9 cellular contexts compared by ENCODE assay signal in genomic region chr3:48435774-48436476, GRCh38. TPM values are rescaled to one million over a fixed set of nuclear protein-coding genes. Genes with fewer than 3 reads are reported as not detected.
DNase-seq lines count a peak whose midpoint lies in the region; ATAC-seq, FAIRE-seq and TF ChIP-seq lines count a peak whose summit lies in the region.
"Had no signal": no experiment of that assay in that cellular context is flagged by ENCODE, and none has a peak within 500 bp of the region (broad histone marks: within the 10 kb centered on the region; RNA-seq: fewer than 3 reads in every experiment).

No MANE protein-coding gene starts in this region.

- H3K27ac ChIP-seq in Panc1 (ENCODE audit: low read length): no peak overlapping the region
- no peak overlapping the region for H3K27ac ChIP-seq in fibroblast of lung (ENCODE audit: insufficient read depth, low read length)

- H3K27me3 Mint-ChIP-seq in activated T-cell treated with anti-CD3 and anti-CD28 coated beads, Interleukin-2, amount 50 U/mL, for 4 hours (ENCODE audit: low read depth): no peaks in the 10 kb centered on the region
- no peaks in the 10 kb centered on the region for H3K27me3 Mint-ChIP-seq in natural killer cell (ENCODE audit: low read depth in 2 of 2)
- H3K27me3 Mint-ChIP-seq in stimulated activated memory B cell treated with anti-CD40 and anti-IgM and Interleukin-4, amounts not matched to agents 10 μg/mL and 1 μg/mL and 100 μg/mL, for 72 hours: no peaks in the 10 kb centered on the region

- ATAC-seq in Panc1: peak; percentile 69
- ATAC-seq in activated T-cell treated with anti-CD3 and anti-CD28 coated beads, Interleukin-2, amount 50 U/mL, for 4 hours: peak; percentile 38 to 39
- peak; percentile 35 to 52 (median 37) for ATAC-seq in natural killer cell
- ATAC-seq in stimulated activated memory B cell treated with anti-CD40 and anti-IgM and Interleukin-4, amounts not matched to agents 10 μg/mL and 1 μg/mL and 100 μg/mL, for 72 hours: peak; percentile 51
- no peak for ATAC-seq in GM19351 (IDR thresholded peaks at IDR 0.05; ENCODE audit: unreplicated experiment)

- H3K27ac Mint-ChIP-seq in natural killer cell: no peak overlapping the region
- H3K27ac Mint-ChIP-seq in stimulated activated memory B cell treated with anti-CD40 and anti-IgM and Interleukin-4, amounts not matched to agents 10 μg/mL and 1 μg/mL and 100 μg/mL, for 72 hours: no peak overlapping the region
- H3K27ac Mint-ChIP-seq: dendritic cell treated with granulocyte-macrophage colony-stimulating factor and Interleukin-4, amounts not matched to agents 40 ng/mL and 50 ng/mL, for 4 days had no signal

- peak; percentile 11 for FAIRE-seq in D721Med (lab: Jason Lieb, UNC)

- intact Hi-C loops in Panc1 (cut with micrococcal nuclease; ENCODE audit: unreplicated experiment): loop anchor here (5.0 kb wide), 2 partner anchors 34 to 164 kb away; no protein-coding TSS in a partner anchor
- intact Hi-C loops in natural killer cell (cut with micrococcal nuclease): loop anchor here (1.0 kb wide), 4 partner anchors 35 to 204 kb away; no protein-coding TSS in a partner anchor

- TF ChIP-seq CTCF in D721Med (IDR thresholded peaks at IDR 0.05; ENCODE audit: insufficient read depth, missing control alignments) (peak; percentile 100), Panc1 (IDR thresholded peaks at IDR 0.05) (peak; percentile 98), fibroblast of lung (conservative IDR thresholded peaks at IDR 0.05 in 1 of 2, IDR thresholded peaks at IDR 0.05 in 1 of 2; ENCODE audit: low read depth in 1 of 2, low read length in 2 of 2) (peak; percentile 99), natural killer cell (IDR thresholded peaks at IDR 0.05) (peak; percentile 94)

- H3K36me3 Mint-ChIP-seq in activated T-cell treated with anti-CD3 and anti-CD28 coated beads, Interleukin-2, amount 50 U/mL, for 4 hours (ENCODE audit: insufficient read depth): peaks cover 13% of the 10 kb centered on the region
- no peaks in the 10 kb centered on the region for H3K36me3 Mint-ChIP-seq in natural killer cell
- peaks cover 7% of the 10 kb centered on the region for H3K36me3 Mint-ChIP-seq in stimulated activated memory B cell treated with anti-CD40 and anti-IgM and Interleukin-4, amounts not matched to agents 10 μg/mL and 1 μg/mL and 100 μg/mL, for 72 hours

- no peak overlapping the region for H2AFZ ChIP-seq in fibroblast of lung (ENCODE audit: low read length)

- no peaks in the 10 kb centered on the region for H4K20me1 ChIP-seq in fibroblast of lung (ENCODE audit: control insufficient read depth, extremely low read depth, insufficient read depth, low read length)

- H3K9me3 ChIP-seq in Panc1 (ENCODE audit: control insufficient read depth, insufficient read depth, low read depth, low read length) (no peaks in the 10 kb centered on the region), fibroblast of lung (ENCODE audit: control insufficient read depth, insufficient read depth, low read depth, low read length) (no peaks in the 10 kb centered on the region)

- H3K9me3 Mint-ChIP-seq in activated T-cell treated with anti-CD3 and anti-CD28 coated beads, Interleukin-2, amount 50 U/mL, for 4 hours: no peaks in the 10 kb centered on the region
- no peaks in the 10 kb centered on the region for H3K9me3 Mint-ChIP-seq in natural killer cell
- no peaks in the 10 kb centered on the region for H3K9me3 Mint-ChIP-seq in stimulated activated memory B cell treated with anti-CD40 and anti-IgM and Interleukin-4, amounts not matched to agents 10 μg/mL and 1 μg/mL and 100 μg/mL, for 72 hours
- H3K9me3 Mint-ChIP-seq: dendritic cell treated with granulocyte-macrophage colony-stimulating factor and Interleukin-4, amounts not matched to agents 40 ng/mL and 50 ng/mL, for 4 days had no signal

- CTCF ChIA-PET in Panc1 (lab: Charles Lee): interaction anchor here (0.6 to 2.5 kb wide), 29 partner anchors 9 to 251 kb away, joined by 3 to 98 read pairs (median 4); partner anchors contain the start of genes ATRIP, CDC25A, PFKFB4 and ZNF589

- in situ Hi-C loops in Panc1 (cut with HindIII; ENCODE audit: low pct_unique_long_range_greater_than_20kb, low sequenced_read_pairs): no loop called here

- H3K4me1 ChIP-seq in Panc1 (ENCODE audit: control insufficient read depth, insufficient read depth, low read length) (no peaks in the 10 kb centered on the region), fibroblast of lung (ENCODE audit: control insufficient read depth, extremely low read depth, insufficient read depth, low read length) (peaks cover 10% of the 10 kb centered on the region)

- peaks cover 10% of the 10 kb centered on the region for H3K79me2 ChIP-seq in fibroblast of lung (ENCODE audit: control insufficient read depth, insufficient read depth, low read length)

- H3K27me3 ChIP-seq in Panc1 (ENCODE audit: control insufficient read depth, insufficient read depth, low read length) (no peaks in the 10 kb centered on the region), fibroblast of lung (ENCODE audit: control insufficient read depth, insufficient read depth, low read length) (no peaks in the 10 kb centered on the region)

- no peak overlapping the region for H3K9ac ChIP-seq in fibroblast of lung (ENCODE audit: insufficient read depth, low read length)

- peaks cover 4% of the 10 kb centered on the region; the same call in 1 of the 2 replicates for H3K36me3 ChIP-seq in Panc1 (ENCODE audit: control insufficient read depth, insufficient read depth, low read length)
- peaks cover 7% of the 10 kb centered on the region for H3K36me3 ChIP-seq in fibroblast of lung (ENCODE audit: control insufficient read depth, insufficient read depth, low read length)

- POLR2A ChIA-PET in Panc1 (lab: Charles Lee): interaction anchor here (0.5 to 0.6 kb wide), 4 partner anchors 35 to 253 kb away, joined by 3 to 11 read pairs (median 3); no protein-coding TSS in a partner anchor

- H3K4me3 Mint-ChIP-seq in activated T-cell treated with anti-CD3 and anti-CD28 coated beads, Interleukin-2, amount 50 U/mL, for 4 hours: no peak overlapping the region
- H3K4me3 Mint-ChIP-seq in natural killer cell: no peak overlapping the region
- H3K4me3 Mint-ChIP-seq in stimulated activated memory B cell treated with anti-CD40 and anti-IgM and Interleukin-4, amounts not matched to agents 10 μg/mL and 1 μg/mL and 100 μg/mL, for 72 hours: no peak overlapping the region
- H3K4me3 Mint-ChIP-seq: dendritic cell treated with granulocyte-macrophage colony-stimulating factor and Interleukin-4, amounts not matched to agents 40 ng/mL and 50 ng/mL, for 4 days had no signal

- DNase-seq in D721Med (ENCODE audit: insufficient read length, low spot score) (peak; percentile 95), HUDEP-2 (lab: John Stamatoyannopoulos, UW; ENCODE audit: unreplicated experiment in 76 of 76) (peak in 72 of 76 experiments; percentile 10 to 85 (median 66)), Panc1 (ENCODE audit: low read depth, low spot score) (peak; percentile 66), fibroblast of lung (ENCODE audit: low read depth in 2 of 2) (peak; percentile 65 to 85), natural killer cell (peak; percentile 79)
- DNase-seq in activated T-cell treated with anti-CD3 and anti-CD28 coated beads, Interleukin-2, amount 50 U/mL, for 4 hours: peak; percentile 82

- H3K4me3 ChIP-seq in Panc1 (ENCODE audit: low read depth in 2 of 2, low read length in 2 of 2): no peak overlapping the region
- H3K4me3 ChIP-seq in fibroblast of lung (replicated peaks in 1 of 4; ENCODE audit: control extremely low read depth in 1 of 4, insufficient read depth in 1 of 4, low read depth in 3 of 4, low read length in 4 of 4): no peak overlapping the region

- H3K4me1 Mint-ChIP-seq in activated T-cell treated with anti-CD3 and anti-CD28 coated beads, Interleukin-2, amount 50 U/mL, for 4 hours (ENCODE audit: low read depth): peaks cover 17% of the 10 kb centered on the region
- H3K4me1 Mint-ChIP-seq in natural killer cell: peaks cover 19 to 38% of the 10 kb centered on the region in 2 donors
- H3K4me1 Mint-ChIP-seq in stimulated activated memory B cell treated with anti-CD40 and anti-IgM and Interleukin-4, amounts not matched to agents 10 μg/mL and 1 μg/mL and 100 μg/mL, for 72 hours: peaks cover 6% of the 10 kb centered on the region

- BruUV-seq in Panc1 (replicated peaks; lab: Mats Ljungman, UMichigan): no TSS peak

- no peak overlapping the region for H3K4me2 ChIP-seq in fibroblast of lung (ENCODE audit: extremely low read depth, insufficient read depth, low read length)

RNA-seq across cellular contexts. Expression of gene CCDC51, which starts 4.0 kb away (rescaled TPM):
- 11.9 TPM for total RNA-seq in Panc1 (2021; ENCODE audit: unreplicated experiment)
- polyA plus RNA-seq in Panc1 (2012; ENCODE audit: insufficient read length): 14.1 TPM
- total RNA-seq in activated T-cell treated with anti-CD3 and anti-CD28 coated beads, Interleukin-2, amount 50 U/mL, for 4 hours: 10 to 100 TPM; 21.7 to 29.4 (median 24.7) TPM
- 19.3 and 27.2 TPM in 2 replicates for total RNA-seq in fibroblast of lung
- polyA plus RNA-seq in fibroblast of lung: 11.9 and 14.8 TPM in 2 replicates
- polyA plus RNA-seq in fibroblast of lung (2012): 12.2 and 13.9 TPM in 2 replicates
- 5.0 and 8.6 TPM in 2 replicates for polyA minus RNA-seq in fibroblast of lung (ENCODE audit: low replicate concordance)
- 1 to 10 TPM; 4.4 to 8.8 (median 6.8) TPM for total RNA-seq in natural killer cell

RNA-seq across cellular contexts. Expression of gene TMA7, which starts 4.1 kb away (rescaled TPM):
- total RNA-seq in Panc1 (2021; ENCODE audit: unreplicated experiment) (175 TPM), fibroblast of lung (305 and 306 TPM in 2 replicates), natural killer cell (100 to 1,000 TPM; 192 to 239 (median 229) TPM)
- 176 TPM for polyA plus RNA-seq in Panc1 (2012; ENCODE audit: insufficient read length)
- 100 to 1,000 TPM; 306 to 337 (median 326) TPM for total RNA-seq in activated T-cell treated with anti-CD3 and anti-CD28 coated beads, Interleukin-2, amount 50 U/mL, for 4 hours
- 337 and 356 TPM in 2 replicates for polyA plus RNA-seq in fibroblast of lung
- polyA plus RNA-seq in fibroblast of lung (2012): 561 and 583 TPM in 2 replicates
- polyA minus RNA-seq in fibroblast of lung (ENCODE audit: low replicate concordance): 0.59 TPM in 1 of 2 replicates, not detected in the other

RNA-seq across cellular contexts. Expression of gene PLXNB1, which starts 6.0 kb away (rescaled TPM):
- total RNA-seq in Panc1 (2021; ENCODE audit: unreplicated experiment) (22.8 TPM), fibroblast of lung (37.2 and 44.6 TPM in 2 replicates), natural killer cell (1 to 10 TPM; 4.3 to 5.0 (median 4.4) TPM)
- polyA plus RNA-seq in Panc1 (2012; ENCODE audit: insufficient read length): 35.3 TPM
- 1 to 10 TPM; 6.0 to 7.2 (median 6.8) TPM for total RNA-seq in activated T-cell treated with anti-CD3 and anti-CD28 coated beads, Interleukin-2, amount 50 U/mL, for 4 hours
- polyA plus RNA-seq in fibroblast of lung: 12.8 and 14.3 TPM in 2 replicates
- polyA plus RNA-seq in fibroblast of lung (2012): 12.0 and 14.9 TPM in 2 replicates
- polyA minus RNA-seq in fibroblast of lung (ENCODE audit: low replicate concordance): 33.0 and 36.1 TPM in 2 replicates

RNA-seq across cellular contexts. Expression of gene ATRIP, which starts 10.6 kb away (rescaled TPM):
- total RNA-seq in Panc1 (2021; ENCODE audit: unreplicated experiment): 11.9 TPM
- 7.6 TPM for polyA plus RNA-seq in Panc1 (2012; ENCODE audit: insufficient read length)
- total RNA-seq in activated T-cell treated with anti-CD3 and anti-CD28 coated beads, Interleukin-2, amount 50 U/mL, for 4 hours: 10 to 100 TPM; 17.3 to 17.6 (median 17.5) TPM
- total RNA-seq in fibroblast of lung: 3.0 and 3.6 TPM in 2 replicates
- 5.0 and 7.0 TPM in 2 replicates for polyA plus RNA-seq in fibroblast of lung
- 3.9 and 8.3 TPM in 2 replicates for polyA plus RNA-seq in fibroblast of lung (2012)
- polyA minus RNA-seq in fibroblast of lung (ENCODE audit: low replicate concordance): 10.2 and 28.6 TPM in 2 replicates
- total RNA-seq in natural killer cell: 10 to 100 TPM in 2 of 3 donors, 1 to 10 TPM in 1; 8.5 to 11.0 (median 10.6) TPM
